In genomic region chr2:195542067-195542466, GRCh38 we compare ENCODE assay signal across 1 cellular context.
TF ChIP-seq lines count a peak whose summit lies in the region.

No MANE protein-coding gene starts in this region.

TF ChIP-seq in IMR-90, 13 proteins besides CTCF, POLR2A, EP300 and RAD21:
- no peak for TF ChIP-seq RFX5 (IDR thresholded peaks at IDR 0.05; ENCODE audit: low read depth, low read length)
- no peak for TF ChIP-seq CHD1 (IDR thresholded peaks at IDR 0.05; ENCODE audit: low read depth, low read length)
- TF ChIP-seq SMC3 (IDR thresholded peaks at IDR 0.05; ENCODE audit: low read depth, low read length), result no peak
- TF ChIP-seq CEBPB (IDR thresholded peaks at IDR 0.05; ENCODE audit: low read depth, low read length), result no peak
- TF ChIP-seq FOS (IDR thresholded peaks at IDR 0.05; ENCODE audit: low read depth, low read length), result no peak
- no peak for TF ChIP-seq ELK1 (IDR thresholded peaks at IDR 0.05; ENCODE audit: borderline replicate concordance, low read depth, low read length)
- TF ChIP-seq MXI1 (IDR thresholded peaks at IDR 0.05; ENCODE audit: borderline replicate concordance, low read depth, low read length), result no peak
- TF ChIP-seq MAFK (IDR thresholded peaks at IDR 0.05; ENCODE audit: low read depth, low read length), result no peak
- TF ChIP-seq USF2 (IDR thresholded peaks at IDR 0.05; ENCODE audit: low read depth, low read length), result no peak
- TF ChIP-seq RCOR1 (IDR thresholded peaks at IDR 0.05; ENCODE audit: insufficient replicate concordance, low read length), result no peak
- TF ChIP-seq BHLHE40 (IDR thresholded peaks at IDR 0.05; ENCODE audit: low read depth, low read length), result no peak
- no peak for TF ChIP-seq NFE2L2 (IDR thresholded peaks at IDR 0.05; ENCODE audit: low read depth, low read length)
- TF ChIP-seq MAZ (IDR thresholded peaks at IDR 0.05; ENCODE audit: borderline replicate concordance, low read depth, low read length), result no peak
